Comparison of ENCODE assay signal across 22 cellular contexts in genomic region chr1:6623269-6623965, GRCh38. TPM values are rescaled to one million over a fixed set of nuclear protein-coding genes. Genes with fewer than 3 reads are reported as not detected.
A peak's percentile ranks its signal among the peaks of the same experiment; 100 is the strongest.
DNase-seq lines count a peak whose midpoint lies in the region; ATAC-seq, FAIRE-seq and TF ChIP-seq lines count a peak whose summit lies in the region.
"Had no signal": no experiment of that assay in that cellular context is flagged by ENCODE, and none has a peak within 500 bp of the region (broad histone marks: within the 10 kb centered on the region; RNA-seq: fewer than 3 reads in every experiment).

No MANE protein-coding gene starts in this region.

- TF ChIP-seq CTCF in A673 (conservative IDR thresholded peaks at IDR 0.05; ENCODE audit: low read depth, low read length) = no peak
- no peak for TF ChIP-seq CTCF in H9 (conservative IDR thresholded peaks at IDR 0.05)
- no peak for TF ChIP-seq CTCF in astrocyte (IDR thresholded peaks at IDR 0.05; ENCODE audit: insufficient read depth, low read depth, low read length)
- no peak for TF ChIP-seq CTCF in mesothelial cell of epicardium (IDR thresholded peaks at IDR 0.05; ENCODE audit: unreplicated experiment)

- H3K36me3 Mint-ChIP-seq in H9 (ENCODE audit: insufficient read depth in 1 of 3, low read depth in 3 of 3) (peaks cover 32 to 79% (median 73%) of the 10 kb centered on the region in 3 experiments), astrocyte (ENCODE audit: low read depth, unreplicated experiment) (peaks cover 17% of the 10 kb centered on the region), mesothelial cell of epicardium (peaks cover 30% of the 10 kb centered on the region)

- H3K18ac ChIP-seq in H9 (ENCODE audit: insufficient read length, low read depth, low read length) = no peak overlapping the region

- no peak overlapping the region for H3T11ph ChIP-seq in H9 (ENCODE audit: low read length)

- H3K14ac ChIP-seq in H9 (ENCODE audit: insufficient read depth, low read length) = no peak overlapping the region

- H3K27ac ChIP-seq in A673 (ENCODE audit: low read depth, low read length, poor library complexity, severe bottlenecking) (peak overlapping the region; percentile 13), H9 (ENCODE audit: insufficient read length, low read depth, low read length) (no peak overlapping the region), astrocyte (ENCODE audit: low read depth, low read length) (no peak overlapping the region)
- H3K27ac ChIP-seq: HL-60 had no signal

- no peak overlapping the region for H4K5ac ChIP-seq in H9 (ENCODE audit: insufficient read length, low read depth, low read length)

- H3K27ac Mint-ChIP-seq in H9 (peak overlapping the region in 2 of 3 experiments; percentile 34 to 85; a peak in 3 of 7 replicates), astrocyte (ENCODE audit: unreplicated experiment) (peak overlapping the region; percentile 29), mesothelial cell of epicardium (peak overlapping the region; percentile 90)
- H3K27ac Mint-ChIP-seq: activated naive CD8-positive, alpha-beta T cell treated with anti-CD3 and anti-CD28 coated beads, Interleukin-2, amount 10 ng/mL, durations not matched to agents 7 days and 5 days; activated T-cell treated with anti-CD3 and anti-CD28 coated beads, Interleukin-2, amount 50 U/mL, for 24 hours had no signal

- no peak overlapping the region for H3K4me2 ChIP-seq in H9 (ENCODE audit: insufficient read depth, insufficient read length, low read length)
- H3K4me2 ChIP-seq in astrocyte (ENCODE audit: low read length) = no peak overlapping the region

- H4K91ac ChIP-seq in H9 (ENCODE audit: insufficient read length, low read depth, low read length) = no peak overlapping the region

- no peak for FAIRE-seq in astrocyte (lab: Jason Lieb, UNC)
- FAIRE-seq: GM12878 had no signal

- H3K9ac ChIP-seq in H9 (ENCODE audit: extremely low read depth, insufficient read length, low read length) = no peak overlapping the region
- no peak overlapping the region for H3K9ac ChIP-seq in astrocyte (ENCODE audit: low read length)
- H3K9ac ChIP-seq: GM23248 had no signal

- H3K4me1 Mint-ChIP-seq in H9 (peaks cover 12 to 23% of the 10 kb centered on the region in 2 experiments), astrocyte (ENCODE audit: low read depth, unreplicated experiment) (peaks cover 4% of the 10 kb centered on the region), mesothelial cell of epicardium (peaks cover 30% of the 10 kb centered on the region)
- H3K4me1 Mint-ChIP-seq: endodermal cell had no signal

- no peak for DNase-seq in A673 (ENCODE audit: low spot score)
- DNase-seq in H9 = no peak
- DNase-seq in astrocyte (ENCODE audit: low read depth) = no peak
- DNase-seq in mesothelial cell of epicardium (ENCODE audit: low spot score in 2 of 2, unreplicated experiment in 2 of 2) = no peak
- DNase-seq in posterior vena cava (ENCODE audit: low spot score) = no peak
- DNase-seq in NCI-H2227 (lab: John Stamatoyannopoulos, UW; ENCODE audit: unreplicated experiment) = no peak
- no peak for DNase-seq in NCI-H510A (lab: John Stamatoyannopoulos, UW)
- DNase-seq: activated CD4-positive, alpha-beta T cell treated with anti-CD3 and anti-CD28 coated beads, Interleukin-2, amount 10 ng/mL, durations not matched to agents 7 days and 5 days; activated naive CD8-positive, alpha-beta T cell treated with anti-CD3 and anti-CD28 coated beads, Interleukin-2, amount 10 ng/mL, durations not matched to agents 7 days and 5 days; activated T-cell treated with anti-CD3 and anti-CD28 coated beads, Interleukin-2, amount 50 U/mL, for 24 hours; Calu3; caudate nucleus; endodermal cell; foreskin fibroblast; GM23248; KBM-7; left ventricle myocardium superior; NCI-H226; SHP77 had no signal

- POLR2A ChIA-PET in A673 (lab: Charles Lee; ENCODE audit: low non-redundant PET) = no interaction called here

- intact Hi-C loops in A673 (cut with micrococcal nuclease; ENCODE audit: unreplicated experiment) = no loop called here
- intact Hi-C loops in posterior vena cava (cut with DNase I) = no loop called here

- CTCF ChIA-PET in A673 (lab: Charles Lee) = no interaction called here

- H3K27me3 ChIP-seq in A673 (replicated peaks; ENCODE audit: insufficient read depth, low read depth, low read length, poor library complexity) (no peaks in the 10 kb centered on the region), H9 (ENCODE audit: insufficient read depth, low read length) (no peaks in the 10 kb centered on the region), astrocyte (ENCODE audit: insufficient read depth, low read length) (no peaks in the 10 kb centered on the region)

- H2BK120ac ChIP-seq in H9 (ENCODE audit: low read depth, low read length, poor library complexity, severe bottlenecking) = no peak overlapping the region

- peaks cover 9% of the 10 kb centered on the region for H3K79me1 ChIP-seq in H9 (ENCODE audit: insufficient read depth, low read depth, low read length, poor library complexity, severe bottlenecking)

- H4K20me1 ChIP-seq in H9 (ENCODE audit: control insufficient read depth, insufficient read depth, insufficient read length) = peaks cover 2% of the 10 kb centered on the region
- H4K20me1 ChIP-seq in astrocyte (ENCODE audit: insufficient read depth, low read length) = peaks cover 79% of the 10 kb centered on the region

- H3K9me3 ChIP-seq in A673 (ENCODE audit: low read depth, low read length, poor library complexity, severe bottlenecking) (no peaks in the 10 kb centered on the region), H9 (ENCODE audit: control insufficient read depth, low read depth, low read length) (no peaks in the 10 kb centered on the region), astrocyte (ENCODE audit: insufficient read depth, low read depth, low read length) (no peaks in the 10 kb centered on the region)

- H3K4me3 ChIP-seq in A673 (ENCODE audit: low read depth, low read length, poor library complexity, severe bottlenecking) (no peak overlapping the region), astrocyte (ENCODE audit: insufficient read depth, low read depth, low read length) (no peak overlapping the region)
- H3K4me3 ChIP-seq: GM12878, GM23248 had no signal

- H3K9me3 Mint-ChIP-seq in H9 (no peaks in the 10 kb centered on the region), astrocyte (ENCODE audit: unreplicated experiment) (no peaks in the 10 kb centered on the region), mesothelial cell of epicardium (no peaks in the 10 kb centered on the region)
- H3K9me3 Mint-ChIP-seq: activated CD4-positive, alpha-beta T cell treated with anti-CD3 and anti-CD28 coated beads, Interleukin-2, amount 10 ng/mL, durations not matched to agents 7 days and 5 days; activated naive CD8-positive, alpha-beta T cell treated with anti-CD3 and anti-CD28 coated beads, Interleukin-2, amount 10 ng/mL, durations not matched to agents 7 days and 5 days; activated T-cell treated with anti-CD3 and anti-CD28 coated beads, Interleukin-2, amount 50 U/mL, for 24 hours had no signal

- peaks cover 4% of the 10 kb centered on the region; the same call in 1 of the 2 replicates for H3K79me2 ChIP-seq in H9 (ENCODE audit: insufficient read depth, low read length)
- H3K79me2 ChIP-seq in astrocyte (ENCODE audit: insufficient read depth, low read length) = peaks cover 78% of the 10 kb centered on the region

- H3K4me3 Mint-ChIP-seq in H9 = no peak overlapping the region
- no peak overlapping the region for H3K4me3 Mint-ChIP-seq in astrocyte (ENCODE audit: unreplicated experiment)
- peak overlapping the region; percentile 43 for H3K4me3 Mint-ChIP-seq in mesothelial cell of epicardium
- H3K4me3 Mint-ChIP-seq: activated naive CD8-positive, alpha-beta T cell treated with anti-CD3 and anti-CD28 coated beads, Interleukin-2, amount 10 ng/mL, durations not matched to agents 7 days and 5 days; endodermal cell had no signal

- no peak overlapping the region for H3K56ac ChIP-seq in H9 (ENCODE audit: insufficient read length, low read depth, low read length)

- no CpG with 5 or more reads among the region's 14 CpGs for WGBS in H9 (ENCODE audit: extremely low coverage, insufficient read length, low lambda C conversion rate)

- peaks cover 5% of the 10 kb centered on the region for H3K23me2 ChIP-seq in H9 (ENCODE audit: insufficient read length, low read depth, low read length, poor library complexity, severe bottlenecking)

- no peak overlapping the region for H2BK12ac ChIP-seq in H9 (ENCODE audit: insufficient read length, low read depth, low read length)

- H3K23ac ChIP-seq in H9 (ENCODE audit: insufficient read length, low read depth, low read length) = no peak overlapping the region

- no peak overlapping the region for H3K4ac ChIP-seq in H9 (ENCODE audit: low read depth, low read length)

- no peak overlapping the region for H2AFZ ChIP-seq in H9 (ENCODE audit: low read length)
- no peak overlapping the region for H2AFZ ChIP-seq in astrocyte (ENCODE audit: low read depth, low read length)
- H2AFZ ChIP-seq: GM23248 had no signal

- no TSS peak for BruUV-seq in A673 (replicated peaks; lab: Mats Ljungman, UMichigan)

- H4K8ac ChIP-seq in H9 (replicated peaks; ENCODE audit: insufficient read length, low read depth, low read length) = no peak overlapping the region

- H3K27me3 Mint-ChIP-seq in H9 (ENCODE audit: low read depth) (no peaks in the 10 kb centered on the region), astrocyte (ENCODE audit: low read depth, unreplicated experiment) (no peaks in the 10 kb centered on the region), mesothelial cell of epicardium (ENCODE audit: low read depth) (no peaks in the 10 kb centered on the region)
- H3K27me3 Mint-ChIP-seq: activated CD4-positive, alpha-beta T cell treated with anti-CD3 and anti-CD28 coated beads, Interleukin-2, amount 10 ng/mL, durations not matched to agents 7 days and 5 days; activated naive CD8-positive, alpha-beta T cell treated with anti-CD3 and anti-CD28 coated beads, Interleukin-2, amount 10 ng/mL, durations not matched to agents 7 days and 5 days; activated T-cell treated with anti-CD3 and anti-CD28 coated beads, Interleukin-2, amount 50 U/mL, for 24 hours had no signal

- ATAC-seq in GM21786 (IDR thresholded peaks at IDR 0.05; ENCODE audit: unreplicated experiment) = no peak
- ATAC-seq: GM12878, left ventricle myocardium superior had no signal

- H2AK5ac ChIP-seq in H9 (ENCODE audit: insufficient read length, low read length) = no peak overlapping the region

- H2BK20ac ChIP-seq in H9 (ENCODE audit: low read depth, low read length, poor library complexity, severe bottlenecking) = no peak overlapping the region

- peaks cover 4% of the 10 kb centered on the region for H3K4me1 ChIP-seq in A673 (ENCODE audit: insufficient read depth, low read length, poor library complexity, severe bottlenecking)
- H3K4me1 ChIP-seq in H9 (ENCODE audit: insufficient read depth, low read length) = no peaks in the 10 kb centered on the region
- H3K4me1 ChIP-seq in astrocyte (ENCODE audit: insufficient read depth, low read length) = peaks cover 10% of the 10 kb centered on the region

- H2BK15ac ChIP-seq in H9 (ENCODE audit: low read depth, low read length) = no peak overlapping the region

- H3K36me3 ChIP-seq in A673 (ENCODE audit: insufficient read depth, low read length, poor library complexity, severe bottlenecking) = peaks cover 55% of the 10 kb centered on the region
- H3K36me3 ChIP-seq in astrocyte (ENCODE audit: insufficient read depth, low read length) = peaks cover 19% of the 10 kb centered on the region

- H2BK5ac ChIP-seq in H9 (ENCODE audit: insufficient read length, low read length) = no peak overlapping the region

RNA-seq across cellular contexts. Expression of gene THAP3, which starts 1.3 kb away (rescaled TPM):
- 23.6 and 27.9 TPM in 2 replicates for total RNA-seq in A673 (2021)
- 14.0 and 15.3 TPM in 2 replicates for total RNA-seq in H9 (2021)
- total RNA-seq in astrocyte = 15.1 and 16.5 TPM in 2 replicates
- total RNA-seq in mesothelial cell of epicardium = 19.8 to 22.9 TPM (median 20.0 TPM) in 3 replicates
- total RNA-seq in posterior vena cava = 10 to 100 TPM in 1 of 2 donors, 1 to 10 TPM in 1; 9.9 to 10.5 TPM

RNA-seq across cellular contexts. Expression of gene PHF13, which starts 9.9 kb away (rescaled TPM):
- total RNA-seq in A673 (2021) (37.8 and 44.2 TPM in 2 replicates), H9 (2021) (55.8 and 56.4 TPM in 2 replicates), astrocyte (23.7 and 24.7 TPM in 2 replicates), mesothelial cell of epicardium (33.7 to 35.0 TPM (median 34.0 TPM) in 3 replicates), posterior vena cava (10 to 100 TPM; 11.6 to 13.8 TPM)

RNA-seq across cellular contexts. Expression of gene KLHL21, which starts 20.7 kb away (rescaled TPM):
- 29.4 and 38.0 TPM in 2 replicates for total RNA-seq in A673 (2021)
- 31.9 and 32.7 TPM in 2 replicates for total RNA-seq in H9 (2021)
- total RNA-seq in astrocyte = 39.7 and 42.3 TPM in 2 replicates
- 22.0 to 25.1 TPM (median 23.4 TPM) in 3 replicates for total RNA-seq in mesothelial cell of epicardium
- 10 to 100 TPM; 25.5 to 31.7 TPM for total RNA-seq in posterior vena cava

RNA-seq across cellular contexts. Expression of gene ZBTB48, which starts 43.6 kb away (rescaled TPM):
- 29.9 and 35.3 TPM in 2 replicates for total RNA-seq in A673 (2021)
- 30.3 and 33.2 TPM in 2 replicates for total RNA-seq in H9 (2021)
- total RNA-seq in astrocyte = 20.0 and 26.5 TPM in 2 replicates
- 33.6 to 41.5 TPM (median 33.8 TPM) in 3 replicates for total RNA-seq in mesothelial cell of epicardium
- 10 to 100 TPM; 18.6 to 19.5 TPM for total RNA-seq in posterior vena cava

Comparison
In these comparisons a context has a peak if more than half of its experiments do, and no peak if none do; other contexts are left out.
1. H3K27ac Mint-ChIP-seq: peak in every context shown above with its lines; median percentile 90 in mesothelial cell of epicardium; 60 in H9; 29 in astrocyte.